In the genomic region with DNA sequence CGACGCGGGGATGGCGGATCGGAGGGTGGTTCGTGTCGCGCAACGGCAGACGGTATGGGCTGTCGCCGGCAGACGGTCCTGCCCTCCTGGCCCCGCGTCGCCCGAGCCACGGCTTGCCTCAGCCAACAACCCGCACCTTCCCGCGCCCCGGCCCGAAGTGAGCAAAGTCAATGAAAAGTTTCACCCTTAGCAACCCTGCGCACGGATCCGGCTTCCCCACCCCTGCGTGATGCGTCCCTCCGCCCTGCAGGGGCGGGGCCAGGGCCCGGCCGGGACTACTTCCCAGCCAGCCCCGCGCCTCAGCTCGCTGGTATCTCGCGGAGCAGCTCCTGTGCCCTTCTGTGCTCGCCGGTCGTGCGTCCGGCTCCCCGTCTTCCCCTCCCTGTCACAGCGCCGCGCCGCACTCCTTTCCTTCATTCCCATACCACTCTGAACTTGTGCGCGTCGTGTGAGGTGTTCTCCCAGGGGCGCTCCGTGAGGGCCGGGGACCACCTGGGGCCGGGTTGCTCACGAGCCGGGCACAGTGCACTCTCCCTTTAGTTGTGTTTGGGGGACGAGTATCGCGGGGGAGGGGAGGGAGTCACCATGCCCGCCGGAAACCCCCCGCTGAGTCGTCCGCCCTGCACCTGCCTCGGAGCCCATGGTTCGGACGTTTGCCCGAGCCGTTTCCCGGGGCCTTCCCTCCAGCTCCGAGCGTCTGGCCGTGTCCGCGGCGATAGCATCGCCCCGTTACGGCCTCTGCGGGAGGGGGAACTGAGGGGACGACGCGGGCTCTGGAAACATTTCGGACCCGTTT, we compare ENCODE assay signal across 8 cellular contexts. TPM values are rescaled to one million over a fixed set of nuclear protein-coding genes. Genes with fewer than 3 reads are reported as not detected.
DNase-seq lines count a peak whose midpoint lies in the region; ATAC-seq and TF ChIP-seq lines count a peak whose summit lies in the region.

A gene with protein sequence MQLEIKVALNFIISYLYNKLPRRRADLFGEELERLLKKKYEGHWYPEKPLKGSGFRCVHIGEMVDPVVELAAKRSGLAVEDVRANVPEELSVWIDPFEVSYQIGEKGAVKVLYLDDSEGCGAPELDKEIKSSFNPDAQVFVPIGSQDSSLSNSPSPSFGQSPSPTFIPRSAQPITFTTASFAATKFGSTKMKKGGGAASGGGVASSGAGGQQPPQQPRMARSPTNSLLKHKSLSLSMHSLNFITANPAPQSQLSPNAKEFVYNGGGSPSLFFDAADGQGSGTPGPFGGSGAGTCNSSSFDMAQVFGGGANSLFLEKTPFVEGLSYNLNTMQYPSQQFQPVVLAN (minus strand): TSS at position 163 of the 796 bp plus-strand sequence. CDS start 9,456 bp downstream, outside the sequence.

- no peak for TF ChIP-seq CTCF in 22Rv1 (IDR thresholded peaks at IDR 0.05)
- no peak for TF ChIP-seq CTCF in choroid plexus epithelial cell (conservative IDR thresholded peaks at IDR 0.05; ENCODE audit: low read depth, low read length)

- peak within 1 kb of the TSS; percentile 86 for H3K4me3 Mint-ChIP-seq in activated CD4-positive, alpha-beta T cell treated with anti-CD3 and anti-CD28 coated beads for 36 hours

- DNase-seq in NCI-H524 treated with DMSO at 0.1 percent for 48 hours (lab: John Stamatoyannopoulos, UW) (peak; percentile 57), choroid plexus epithelial cell (ENCODE audit: low read depth) (peak; percentile 97), kidney glomerular epithelial cell (lab: John Stamatoyannopoulos, UW) (peak; percentile 88)
- DNase-seq in activated CD4-positive, alpha-beta T cell treated with anti-CD3 and anti-CD28 coated beads for 36 hours = peak; percentile 97
- DNase-seq in stimulated activated CD4-positive, alpha-beta T cell treated with anti-CD3 and anti-CD28 coated beads, Interleukin-15, amount 100 ng/mL, for 48 hours (ENCODE audit: low read depth in 2 of 2) = peak; percentile 90 to 91

- H3K27ac Mint-ChIP-seq in activated CD4-positive, alpha-beta T cell treated with anti-CD3 and anti-CD28 coated beads for 36 hours = peak within 1 kb of the TSS; percentile 97

- no peaks in the 10 kb centered on the region for H3K9me3 Mint-ChIP-seq in activated CD4-positive, alpha-beta T cell treated with anti-CD3 and anti-CD28 coated beads for 36 hours (ENCODE audit: low read depth)

- H3K36me3 Mint-ChIP-seq in activated CD4-positive, alpha-beta T cell treated with anti-CD3 and anti-CD28 coated beads for 36 hours (ENCODE audit: low read depth) = peaks cover 23% of the 10 kb centered on the region

- H3K4me3 ChIP-seq in choroid plexus epithelial cell (ENCODE audit: low read depth, low read length) = peak within 1 kb of the TSS; percentile 95

- no peaks in the 10 kb centered on the region for H3K27me3 Mint-ChIP-seq in activated CD4-positive, alpha-beta T cell treated with anti-CD3 and anti-CD28 coated beads for 36 hours

- H3K27ac ChIP-seq in 22Rv1 = peak within 1 kb of the TSS; percentile 100

- POLR2A ChIA-PET in activated CD4-positive, alpha-beta T cell treated with anti-CD3 and anti-CD28 coated beads for 36 hours (lab: Charles Lee) = interaction anchor here (0.6 to 2.9 kb wide), 10 partner anchors 21 to 1168 kb away, joined by 3 to 53 read pairs (median 4); a partner anchor contains a TSS

- peaks cover 17% of the 10 kb centered on the region for H3K4me1 Mint-ChIP-seq in activated CD4-positive, alpha-beta T cell treated with anti-CD3 and anti-CD28 coated beads for 36 hours

- peak; percentile 36 for ATAC-seq in GM18867 (IDR thresholded peaks at IDR 0.05; ENCODE audit: unreplicated experiment)
- ATAC-seq in HG03378 (IDR thresholded peaks at IDR 0.05; ENCODE audit: unreplicated experiment) = peak; percentile 36
- ATAC-seq in activated CD4-positive, alpha-beta T cell treated with anti-CD3 and anti-CD28 coated beads for 36 hours = peak; percentile 56

- CTCF ChIA-PET in activated CD4-positive, alpha-beta T cell treated with anti-CD3 and anti-CD28 coated beads for 36 hours (lab: Charles Lee) = interaction anchor here (0.6 to 3.9 kb wide), 3 partner anchors 22 to 52 kb away, joined by 3 to 22 read pairs (median 17); a partner anchor contains a TSS

- intact Hi-C loops in activated CD4-positive, alpha-beta T cell treated with anti-CD3 and anti-CD28 coated beads for 36 hours (cut with DNase I, micrococcal nuclease) = loop anchor here (1.0 to 10.0 kb wide), 10 partner anchors 44 to 1168 kb away; a partner anchor contains a TSS

RNA-seq across cellular contexts. Expression of the gene that starts here (rescaled TPM):
- total RNA-seq in activated CD4-positive, alpha-beta T cell treated with anti-CD3 and anti-CD28 coated beads for 36 hours = 10 to 100 TPM; 26.5 to 32.3 TPM

Comparison
In these comparisons a context has a peak if more than half of its experiments do, and no peak if none do; other contexts are left out.
1. Peak in every context shown above with its lines: DNase-seq, ATAC-seq, H3K4me3 ChIP-seq and H3K27ac ChIP-seq.